25 cellular contexts compared by ENCODE assay signal in the genomic region with DNA sequence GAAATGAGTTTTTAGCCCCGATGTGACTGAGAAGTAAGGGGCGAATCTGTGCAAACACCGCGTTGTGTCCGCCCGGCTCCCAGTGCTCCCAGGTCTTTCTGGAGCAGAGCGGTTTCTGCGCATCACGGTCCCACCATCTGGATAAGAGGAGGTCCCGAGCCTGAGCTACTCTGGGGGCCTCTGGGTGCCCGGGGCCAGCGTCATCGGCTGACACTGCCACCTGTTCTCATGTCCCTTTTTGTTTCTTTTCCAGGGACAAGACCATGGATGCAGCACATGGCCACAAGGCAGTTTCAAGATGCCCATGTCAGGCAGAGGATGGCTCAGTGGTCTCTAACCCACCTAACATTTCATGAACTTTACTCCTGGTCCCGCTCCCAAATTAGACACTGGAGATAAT. TPM values are rescaled to one million over a fixed set of nuclear protein-coding genes. Genes with fewer than 3 reads are reported as not detected.
DNase-seq lines count a peak whose midpoint lies in the region; ATAC-seq and TF ChIP-seq lines count a peak whose summit lies in the region.
"Had no signal": no experiment of that assay in that cellular context is flagged by ENCODE, and none has a peak within 500 bp of the region (broad histone marks: within the 10 kb centered on the region; RNA-seq: fewer than 3 reads in every experiment).

No MANE protein-coding gene starts in this region.

- peaks cover 11% of the 10 kb centered on the region for H3K9me3 Mint-ChIP-seq in activated CD4-positive, alpha-beta memory T cell treated with anti-CD3 and anti-CD28 coated beads for 36 hours
- peaks cover 6% of the 10 kb centered on the region for H3K9me3 Mint-ChIP-seq in activated CD4-positive, alpha-beta memory T cell treated with anti-CD3 and anti-CD28 coated beads, Interleukin-2, amount 10 ng/mL, durations not matched to agents 7 days and 5 days
- H3K9me3 Mint-ChIP-seq in CD14-positive monocyte, result peaks cover 0 to 6% (median 2%) of the 10 kb centered on the region in 7 donors
- peaks cover 10% of the 10 kb centered on the region for H3K9me3 Mint-ChIP-seq in activated T-helper 1 cell treated with anti-CD3 and anti-CD28 coated beads, Interleukin-12 subunit alpha, Interleukin-12 subunit beta, Interleukin-2, Interleukin-4 antibody, amounts not matched to agents 30 ng/mL and 10 ng/mL and 1 ng/mL, durations not matched to agents 14 hours and 24 hours and 36 hours
- H3K9me3 Mint-ChIP-seq: H9 had no signal

- peaks cover 0 to 11% of the 10 kb centered on the region in 2 experiments for H3K27me3 ChIP-seq in mesenchymal stem cell (ENCODE audit: control insufficient read depth in 1 of 2, insufficient read depth in 1 of 2, low read length in 2 of 2)
- H3K27me3 ChIP-seq in smooth muscle cell (ENCODE audit: low read depth), result no peaks in the 10 kb centered on the region
- H3K27me3 ChIP-seq: left lung, tibial nerve had no signal

- H3K36me3 ChIP-seq in mesenchymal stem cell (ENCODE audit: control insufficient read depth in 1 of 2, insufficient read depth in 2 of 2, low read depth in 1 of 2, low read length in 2 of 2) (no peaks in the 10 kb centered on the region), smooth muscle cell (ENCODE audit: low read depth) (no peaks in the 10 kb centered on the region)
- H3K36me3 ChIP-seq: left lung, tibial nerve had no signal

- H3F3A ChIP-seq in smooth muscle cell (ENCODE audit: low read depth), result peaks cover 16% of the 10 kb centered on the region

- H3K4me1 ChIP-seq in mesenchymal stem cell (ENCODE audit: control insufficient read depth, insufficient read depth, low read depth, low read length) (peaks cover 25% of the 10 kb centered on the region), smooth muscle cell (ENCODE audit: low read depth) (peaks cover 14% of the 10 kb centered on the region)

- H3K79me2 ChIP-seq in smooth muscle cell (ENCODE audit: low read depth), result no peaks in the 10 kb centered on the region

- H3K27ac Mint-ChIP-seq in activated CD4-positive, alpha-beta memory T cell treated with anti-CD3 and anti-CD28 coated beads for 36 hours, result peak overlapping the region; percentile 90
- no peak overlapping the region for H3K27ac Mint-ChIP-seq in activated CD4-positive, alpha-beta memory T cell treated with anti-CD3 and anti-CD28 coated beads, Interleukin-2, amount 10 ng/mL, durations not matched to agents 7 days and 5 days
- H3K27ac Mint-ChIP-seq in CD14-positive monocyte, result peak overlapping the region in 6 of 7 donors; percentile 76 to 95 (median 90)
- peak overlapping the region; percentile 100 for H3K27ac Mint-ChIP-seq in activated T-helper 1 cell treated with anti-CD3 and anti-CD28 coated beads, Interleukin-12 subunit alpha, Interleukin-12 subunit beta, Interleukin-2, Interleukin-4 antibody, amounts not matched to agents 30 ng/mL and 10 ng/mL and 1 ng/mL, durations not matched to agents 14 hours and 24 hours and 36 hours

- no peak overlapping the region for H2BK15ac ChIP-seq in mesenchymal stem cell (ENCODE audit: low read depth, poor library complexity, severe bottlenecking)

- peak overlapping the region; percentile 73 for H2AK5ac ChIP-seq in mesenchymal stem cell (ENCODE audit: low read length, severe bottlenecking)

- DNase-seq in activated CD4-positive, alpha-beta memory T cell treated with anti-CD3 and anti-CD28 coated beads for 36 hours, result peak; percentile 7
- no peak for DNase-seq in activated CD4-positive, alpha-beta memory T cell treated with anti-CD3 and anti-CD28 coated beads, Interleukin-2, amount 10 ng/mL, durations not matched to agents 7 days and 5 days
- DNase-seq in CD14-positive monocyte (ENCODE audit: low spot score) (no peak), mesenchymal stem cell (no peak), anterior cingulate cortex (lab: John Stamatoyannopoulos, UW) (no peak), smooth muscle cell (lab: John Stamatoyannopoulos, UW; ENCODE audit: unreplicated experiment) (no peak)
- DNase-seq in activated T-helper 1 cell treated with anti-CD3 and anti-CD28 coated beads, Interleukin-12 subunit alpha, Interleukin-12 subunit beta, Interleukin-2, Interleukin-4 antibody, amounts not matched to agents 30 ng/mL and 10 ng/mL and 1 ng/mL, durations not matched to agents 14 hours and 24 hours and 36 hours (ENCODE audit: low spot score), result no peak
- DNase-seq: AML-193; central memory CD4-positive, alpha-beta T cell; DMS79 treated with DMSO at 0.1 percent for 48 hours; GF-D8; H9; KBM-7; NCI-H1105; NCI-H1930; NCI-H526; NK-92 treated with Interleukin-12 subunit alpha and Interleukin-12 subunit beta, amount 100 ng/mL, for 24 hours; occipital lobe; SW 1271; T1000 had no signal

- WGBS in mesenchymal stem cell, result 98% methylated on average over 13 of the region's 14 CpGs
- 95% methylated on average over 14 of the region's 14 CpGs for WGBS in smooth muscle cell (ENCODE audit: low lambda C conversion rate)

- H4K8ac ChIP-seq in mesenchymal stem cell (ENCODE audit: low read length), result no peak overlapping the region

- H3K18ac ChIP-seq in mesenchymal stem cell (ENCODE audit: low read depth in 1 of 2, low read length in 2 of 2), result no peak overlapping the region

- H3K14ac ChIP-seq in mesenchymal stem cell (ENCODE audit: low read length in 2 of 2), result no peak overlapping the region

- no peak overlapping the region for H2BK120ac ChIP-seq in mesenchymal stem cell (ENCODE audit: low read depth, low read length)

- H2AFZ ChIP-seq in mesenchymal stem cell (ENCODE audit: low read depth, low read length), result no peak overlapping the region
- H2AFZ ChIP-seq in smooth muscle cell (ENCODE audit: low read depth), result no peak overlapping the region

- no peak overlapping the region for H2BK5ac ChIP-seq in mesenchymal stem cell (ENCODE audit: low read depth, low read length, poor library complexity, severe bottlenecking)

- no peak overlapping the region for H3K4ac ChIP-seq in mesenchymal stem cell (ENCODE audit: low read depth in 1 of 2, low read length in 2 of 2)

- H2BK12ac ChIP-seq in mesenchymal stem cell (ENCODE audit: low read length in 2 of 2), result no peak overlapping the region

- no peaks in the 10 kb centered on the region for H3K79me1 ChIP-seq in mesenchymal stem cell (replicated peaks; ENCODE audit: low read length, poor library complexity, severe bottlenecking)

- H3K4me3 ChIP-seq in mesenchymal stem cell (ENCODE audit: insufficient read depth in 1 of 2, low read depth in 1 of 2, low read length in 2 of 2), result no peak overlapping the region
- no peak overlapping the region for H3K4me3 ChIP-seq in smooth muscle cell
- H3K4me3 ChIP-seq: A549, dorsolateral prefrontal cortex, left lung, tibial nerve had no signal

- no peak for TF ChIP-seq CTCF in CD14-positive monocyte (IDR thresholded peaks at IDR 0.05)
- TF ChIP-seq CTCF in smooth muscle cell (IDR thresholded peaks at IDR 0.05; ENCODE audit: borderline replicate concordance, insufficient read depth, poor library complexity, severe bottlenecking), result no peak

- intact Hi-C loops in activated CD4-positive, alpha-beta memory T cell treated with anti-CD3 and anti-CD28 coated beads for 36 hours (cut with micrococcal nuclease), result loop anchor here (2.0 to 5.0 kb wide), 2 partner anchors 69 to 293 kb away; no protein-coding TSS in a partner anchor
- intact Hi-C loops in CD14-positive monocyte (cut with micrococcal nuclease), result loop anchor here (2.0 to 5.0 kb wide), 2 partner anchors 15 to 38 kb away; no protein-coding TSS in a partner anchor
- intact Hi-C loops in activated T-helper 1 cell treated with anti-CD3 and anti-CD28 coated beads, Interleukin-12 subunit alpha, Interleukin-12 subunit beta, Interleukin-2, Interleukin-4 antibody, amounts not matched to agents 30 ng/mL and 10 ng/mL and 1 ng/mL, durations not matched to agents 14 hours and 24 hours and 36 hours (cut with micrococcal nuclease), result loop anchor here (10.0 kb wide), 1 partner anchor 485 kb away; no protein-coding TSS in a partner anchor

- H3K27me3 Mint-ChIP-seq in activated CD4-positive, alpha-beta memory T cell treated with anti-CD3 and anti-CD28 coated beads for 36 hours, result no peaks in the 10 kb centered on the region
- no peaks in the 10 kb centered on the region for H3K27me3 Mint-ChIP-seq in activated CD4-positive, alpha-beta memory T cell treated with anti-CD3 and anti-CD28 coated beads, Interleukin-2, amount 10 ng/mL, durations not matched to agents 7 days and 5 days
- peaks cover under 1 to 2% (median 1%) of the 10 kb centered on the region in 3 donors for H3K27me3 Mint-ChIP-seq in CD14-positive monocyte (ENCODE audit: low read depth in 3 of 3)
- no peaks in the 10 kb centered on the region for H3K27me3 Mint-ChIP-seq in activated T-helper 1 cell treated with anti-CD3 and anti-CD28 coated beads, Interleukin-12 subunit alpha, Interleukin-12 subunit beta, Interleukin-2, Interleukin-4 antibody, amounts not matched to agents 30 ng/mL and 10 ng/mL and 1 ng/mL, durations not matched to agents 14 hours and 24 hours and 36 hours (ENCODE audit: insufficient read depth)

- H3K23ac ChIP-seq in mesenchymal stem cell (ENCODE audit: low read length in 2 of 2), result no peak overlapping the region

- CTCF ChIA-PET in activated CD4-positive, alpha-beta memory T cell treated with anti-CD3 and anti-CD28 coated beads for 36 hours (lab: Charles Lee), result no interaction called here
- CTCF ChIA-PET in activated CD4-positive, alpha-beta memory T cell treated with anti-CD3 and anti-CD28 coated beads, Interleukin-2, amount 10 ng/mL, durations not matched to agents 7 days and 5 days (lab: Charles Lee), result no interaction called here

- no peak overlapping the region for H3K27ac ChIP-seq in mesenchymal stem cell (ENCODE audit: low read length, poor library complexity, severe bottlenecking)
- no peak overlapping the region for H3K27ac ChIP-seq in smooth muscle cell (ENCODE audit: low read depth)
- H3K27ac ChIP-seq: tibial nerve had no signal

- POLR2A ChIA-PET in activated CD4-positive, alpha-beta memory T cell treated with anti-CD3 and anti-CD28 coated beads for 36 hours (lab: Charles Lee), result interaction anchor here (6.4 kb wide), 1 partner anchor 23 kb away, joined by 63 read pairs; the partner anchor contains the start of gene KLF6
- POLR2A ChIA-PET in activated CD4-positive, alpha-beta memory T cell treated with anti-CD3 and anti-CD28 coated beads, Interleukin-2, amount 10 ng/mL, durations not matched to agents 7 days and 5 days (lab: Charles Lee), result interaction anchor here (6.8 to 11.3 kb wide), 2 partner anchors 23 to 48 kb away, joined by 132 to 142 read pairs; partner anchors contain the start of gene KLF6

- H3K9ac ChIP-seq in mesenchymal stem cell (ENCODE audit: low read length), result no peak overlapping the region
- no peak overlapping the region for H3K9ac ChIP-seq in smooth muscle cell (ENCODE audit: low read depth)

- H4K91ac ChIP-seq in mesenchymal stem cell (ENCODE audit: low read length), result no peak overlapping the region

- H3K4me2 ChIP-seq in mesenchymal stem cell (ENCODE audit: low read length, poor library complexity, severe bottlenecking), result no peak overlapping the region
- no peak overlapping the region for H3K4me2 ChIP-seq in smooth muscle cell
- H3K4me2 ChIP-seq: A549 had no signal

- no peaks in the 10 kb centered on the region for H4K20me1 ChIP-seq in smooth muscle cell (ENCODE audit: low read depth)

- peaks cover 99% of the 10 kb centered on the region for H3K4me1 Mint-ChIP-seq in activated CD4-positive, alpha-beta memory T cell treated with anti-CD3 and anti-CD28 coated beads for 36 hours (ENCODE audit: low read depth)
- H3K4me1 Mint-ChIP-seq in activated CD4-positive, alpha-beta memory T cell treated with anti-CD3 and anti-CD28 coated beads, Interleukin-2, amount 10 ng/mL, durations not matched to agents 7 days and 5 days, result peaks cover 98% of the 10 kb centered on the region
- H3K4me1 Mint-ChIP-seq in CD14-positive monocyte, result peaks cover 83% of the 10 kb centered on the region
- H3K4me1 Mint-ChIP-seq in activated T-helper 1 cell treated with anti-CD3 and anti-CD28 coated beads, Interleukin-12 subunit alpha, Interleukin-12 subunit beta, Interleukin-2, Interleukin-4 antibody, amounts not matched to agents 30 ng/mL and 10 ng/mL and 1 ng/mL, durations not matched to agents 14 hours and 24 hours and 36 hours (ENCODE audit: low read depth), result peaks cover 97% of the 10 kb centered on the region

- H3K9me3 ChIP-seq in mesenchymal stem cell (ENCODE audit: control insufficient read depth, low read length) (no peaks in the 10 kb centered on the region), smooth muscle cell (replicated peaks; ENCODE audit: low read depth) (no peaks in the 10 kb centered on the region)
- H3K9me3 ChIP-seq: A549, left lung, tibial nerve had no signal

- H3K36me3 Mint-ChIP-seq in activated CD4-positive, alpha-beta memory T cell treated with anti-CD3 and anti-CD28 coated beads for 36 hours, result peaks cover 5% of the 10 kb centered on the region
- H3K36me3 Mint-ChIP-seq in activated CD4-positive, alpha-beta memory T cell treated with anti-CD3 and anti-CD28 coated beads, Interleukin-2, amount 10 ng/mL, durations not matched to agents 7 days and 5 days (ENCODE audit: low read depth), result peaks cover 18% of the 10 kb centered on the region
- H3K36me3 Mint-ChIP-seq in CD14-positive monocyte, result peaks cover 2 to 3% of the 10 kb centered on the region in 2 donors
- peaks cover 19% of the 10 kb centered on the region for H3K36me3 Mint-ChIP-seq in activated T-helper 1 cell treated with anti-CD3 and anti-CD28 coated beads, Interleukin-12 subunit alpha, Interleukin-12 subunit beta, Interleukin-2, Interleukin-4 antibody, amounts not matched to agents 30 ng/mL and 10 ng/mL and 1 ng/mL, durations not matched to agents 14 hours and 24 hours and 36 hours (ENCODE audit: low read depth)

- no peak for ATAC-seq in activated CD4-positive, CD25-positive, alpha-beta regulatory T cell treated with anti-CD3 and anti-CD28 coated beads, Interleukin-2, amount 50 U/mL, for 24 hours
- ATAC-seq: A549, left lung had no signal

- no peak overlapping the region for H3K4me3 Mint-ChIP-seq in activated CD4-positive, alpha-beta memory T cell treated with anti-CD3 and anti-CD28 coated beads for 36 hours
- H3K4me3 Mint-ChIP-seq in activated CD4-positive, alpha-beta memory T cell treated with anti-CD3 and anti-CD28 coated beads, Interleukin-2, amount 10 ng/mL, durations not matched to agents 7 days and 5 days, result no peak overlapping the region
- no peak overlapping the region for H3K4me3 Mint-ChIP-seq in CD14-positive monocyte
- no peak overlapping the region for H3K4me3 Mint-ChIP-seq in activated T-helper 1 cell treated with anti-CD3 and anti-CD28 coated beads, Interleukin-12 subunit alpha, Interleukin-12 subunit beta, Interleukin-2, Interleukin-4 antibody, amounts not matched to agents 30 ng/mL and 10 ng/mL and 1 ng/mL, durations not matched to agents 14 hours and 24 hours and 36 hours
- H3K4me3 Mint-ChIP-seq: H9 had no signal

RNA-seq across cellular contexts. Expression of gene KLF6, which starts 24.9 kb away (rescaled TPM):
- 100 to 1,000 TPM; 144 to 151 TPM for total RNA-seq in activated CD4-positive, alpha-beta memory T cell treated with anti-CD3 and anti-CD28 coated beads for 36 hours
- 100 to 1,000 TPM; 220 to 228 TPM for total RNA-seq in activated CD4-positive, alpha-beta memory T cell treated with anti-CD3 and anti-CD28 coated beads, Interleukin-2, amount 10 ng/mL, durations not matched to agents 7 days and 5 days
- polyA plus RNA-seq in CD14-positive monocyte (100 to 1,000 TPM; 499 to 510 TPM), smooth muscle cell (519 and 728 TPM in 2 replicates)
- total RNA-seq in activated T-helper 1 cell treated with anti-CD3 and anti-CD28 coated beads, Interleukin-12 subunit alpha, Interleukin-12 subunit beta, Interleukin-2, Interleukin-4 antibody, amounts not matched to agents 30 ng/mL and 10 ng/mL and 1 ng/mL, durations not matched to agents 14 hours and 24 hours and 36 hours, result 110 and 113 TPM in 2 replicates
- polyA plus RNA-seq in mesenchymal stem cell (2013, experiment 1 of 2), result 195 TPM
- polyA plus RNA-seq in mesenchymal stem cell (2013, experiment 2 of 2), result 183 TPM
- total RNA-seq in smooth muscle cell, result 171 and 198 TPM in 2 replicates
